6 cellular contexts compared by ENCODE assay signal in the genomic region with DNA sequence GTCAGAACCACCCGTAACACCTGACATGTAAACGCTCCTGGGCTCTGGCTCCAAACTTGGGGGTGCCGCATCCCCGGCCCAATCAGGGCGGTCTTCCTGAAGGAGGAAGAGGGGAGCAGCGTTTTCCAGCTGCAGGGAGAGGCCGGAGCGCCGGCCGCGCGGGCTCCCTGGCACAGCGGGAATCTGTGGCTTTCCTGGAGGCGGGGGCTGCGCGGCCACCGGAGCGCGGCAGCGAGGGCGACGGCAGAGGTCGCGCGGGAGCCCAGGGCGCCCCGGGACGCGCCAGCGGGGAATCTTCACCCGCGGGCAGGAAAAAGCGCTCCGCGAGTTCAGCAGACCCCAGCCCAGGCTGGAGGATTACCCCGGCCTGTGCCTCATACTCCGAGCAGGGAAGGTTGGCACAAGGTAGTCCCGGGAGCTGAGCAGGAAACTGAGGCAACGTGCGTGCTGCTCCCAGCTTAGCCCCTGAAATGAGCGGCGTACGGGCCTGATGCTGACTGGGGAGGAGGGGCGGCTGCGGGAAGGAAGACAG. TPM values are rescaled to one million over a fixed set of nuclear protein-coding genes. Genes with fewer than 3 reads are reported as not detected.
DNase-seq lines count a peak whose midpoint lies in the region; ATAC-seq lines count a peak whose summit lies in the region.

No MANE protein-coding gene starts in this region.

- no peak overlapping the region for H2AK5ac ChIP-seq in mesendoderm (ENCODE audit: low read length)

- H3K27ac ChIP-seq in mesendoderm (ENCODE audit: low read depth, low read length), result no peak overlapping the region

- ATAC-seq in HG02840 (IDR thresholded peaks at IDR 0.05; ENCODE audit: low FRiP score, unreplicated experiment) (peak; percentile 15), HG03342 (IDR thresholded peaks at IDR 0.05; ENCODE audit: unreplicated experiment) (no peak)

- H3K4me3 Mint-ChIP-seq in activated naive CD4-positive, alpha-beta T cell treated with anti-CD3 and anti-CD28 coated beads for 36 hours, result peak overlapping the region; percentile 96

- peak overlapping the region; percentile 49 for H3K4me2 ChIP-seq in mesendoderm (ENCODE audit: low read length)

- peak overlapping the region; percentile 76 for H3K56ac ChIP-seq in mesendoderm (ENCODE audit: low read length)

- no peak overlapping the region for H3K27ac Mint-ChIP-seq in activated naive CD4-positive, alpha-beta T cell treated with anti-CD3 and anti-CD28 coated beads for 36 hours

- H3K4ac ChIP-seq in mesendoderm (ENCODE audit: low read depth, low read length), result no peak overlapping the region

- H4K8ac ChIP-seq in mesendoderm (ENCODE audit: low read depth, low read length), result no peak overlapping the region

- intact Hi-C loops in activated naive CD4-positive, alpha-beta T cell treated with anti-CD3 and anti-CD28 coated beads for 36 hours (cut with micrococcal nuclease), result loop anchor here (1.0 kb wide), 7 partner anchors 16 to 118 kb away; partner anchors contain the start of genes SIAE and SPA17

- H3K27me3 Mint-ChIP-seq in activated naive CD4-positive, alpha-beta T cell treated with anti-CD3 and anti-CD28 coated beads for 36 hours (ENCODE audit: low read depth), result peaks cover 31% of the 10 kb centered on the region

- peaks cover 39% of the 10 kb centered on the region for H3K27me3 ChIP-seq in mesendoderm (ENCODE audit: insufficient read depth, low read length, poor library complexity)

- H3K36me3 ChIP-seq in mesendoderm (ENCODE audit: control insufficient read depth, insufficient read depth, low read length), result peaks cover 1% of the 10 kb centered on the region

- H2BK15ac ChIP-seq in mesendoderm (replicated peaks; ENCODE audit: low read depth), result no peak overlapping the region

- no peaks in the 10 kb centered on the region for H3K79me2 ChIP-seq in mesendoderm (ENCODE audit: control insufficient read depth, insufficient read depth, low read length)

- H3K9me3 Mint-ChIP-seq in activated naive CD4-positive, alpha-beta T cell treated with anti-CD3 and anti-CD28 coated beads for 36 hours, result no peaks in the 10 kb centered on the region

- H3K4me3 ChIP-seq in mesendoderm (ENCODE audit: low read length), result peak overlapping the region; percentile 15

- H3K18ac ChIP-seq in mesendoderm (ENCODE audit: low read length), result no peak overlapping the region

- peak overlapping the region; percentile 63 for H3K9ac ChIP-seq in mesendoderm (ENCODE audit: low read length)

- no peak overlapping the region for H2BK5ac ChIP-seq in mesendoderm (ENCODE audit: low read length)

- peaks cover 2% of the 10 kb centered on the region for H3K36me3 Mint-ChIP-seq in activated naive CD4-positive, alpha-beta T cell treated with anti-CD3 and anti-CD28 coated beads for 36 hours (ENCODE audit: low read depth)

- peaks cover 30% of the 10 kb centered on the region for H3K4me1 Mint-ChIP-seq in activated naive CD4-positive, alpha-beta T cell treated with anti-CD3 and anti-CD28 coated beads for 36 hours (ENCODE audit: low read depth)

- no peak overlapping the region for H2BK120ac ChIP-seq in mesendoderm (ENCODE audit: low read depth, low read length)

- H3K23ac ChIP-seq in mesendoderm (ENCODE audit: low read length), result no peak overlapping the region

- peak; percentile 44 for DNase-seq in ELF-1 (ENCODE audit: low read depth, low spot score)
- peak; percentile 34 for DNase-seq in activated naive CD4-positive, alpha-beta T cell treated with anti-CD3 and anti-CD28 coated beads for 36 hours
- no peak for DNase-seq in mesendoderm
- DNase-seq in NCI-H1436 (lab: John Stamatoyannopoulos, UW), result no peak

- CTCF ChIA-PET in activated naive CD4-positive, alpha-beta T cell treated with anti-CD3 and anti-CD28 coated beads for 36 hours (lab: Charles Lee), result interaction anchor here (0.7 to 6.2 kb wide), 20 partner anchors 9 to 168 kb away, joined by 3 to 83 read pairs (median 8); partner anchors contain the start of genes MSANTD2, SIAE and SPA17

- no peak overlapping the region for H4K5ac ChIP-seq in mesendoderm (ENCODE audit: low read length)

- WGBS in mesendoderm (ENCODE audit: extremely low coverage, insufficient coverage, low lambda C conversion rate), result no CpG with 5 or more reads among the region's 45 CpGs

- H3K79me1 ChIP-seq in mesendoderm (ENCODE audit: low read length), result no peaks in the 10 kb centered on the region

- H3K4me1 ChIP-seq in mesendoderm (ENCODE audit: control insufficient read depth, low read depth, low read length), result peaks cover 3% of the 10 kb centered on the region

RNA-seq across cellular contexts. Expression of gene ESAM, which starts 0.6 kb away (rescaled TPM):
- 1 to 10 TPM; 1.0 to 1.2 TPM for total RNA-seq in activated naive CD4-positive, alpha-beta T cell treated with anti-CD3 and anti-CD28 coated beads for 36 hours
- polyA plus RNA-seq in mesendoderm (2013, experiment 1 of 2), result 0.21 TPM
- 0.14 TPM for polyA plus RNA-seq in mesendoderm (2013, experiment 2 of 2)

RNA-seq across cellular contexts. Expression of gene VSIG2, which starts 10.6 kb away (rescaled TPM):
- total RNA-seq in activated naive CD4-positive, alpha-beta T cell treated with anti-CD3 and anti-CD28 coated beads for 36 hours, result under 1 TPM; 0.20 to 0.29 TPM
- polyA plus RNA-seq in mesendoderm (2013, experiment 1 of 2), result not detected
- polyA plus RNA-seq in mesendoderm (2013, experiment 2 of 2), result 0.07 TPM

RNA-seq across cellular contexts. Expression of gene NRGN, which starts 22.9 kb away (rescaled TPM):
- total RNA-seq in activated naive CD4-positive, alpha-beta T cell treated with anti-CD3 and anti-CD28 coated beads for 36 hours, result 10 to 100 TPM; 10.3 to 10.8 TPM
- 0.42 TPM for polyA plus RNA-seq in mesendoderm (2013, experiment 1 of 2)
- 0.67 TPM for polyA plus RNA-seq in mesendoderm (2013, experiment 2 of 2)

RNA-seq across cellular contexts. Expression of gene MSANTD2, which starts 37.5 kb away (rescaled TPM):
- 1 to 10 TPM; 3.8 to 4.2 TPM for total RNA-seq in activated naive CD4-positive, alpha-beta T cell treated with anti-CD3 and anti-CD28 coated beads for 36 hours
- polyA plus RNA-seq in mesendoderm (2013, experiment 1 of 2), result 10.6 TPM
- 10.4 TPM for polyA plus RNA-seq in mesendoderm (2013, experiment 2 of 2)

Comparison
In these comparisons a context has a peak if more than half of its experiments do, and no peak if none do; other contexts are left out.
1. DNase-seq: peak in ELF-1 (single experiment) and activated naive CD4-positive, alpha-beta T cell treated with anti-CD3 and anti-CD28 coated beads for 36 hours (single experiment); none in mesendoderm (single experiment) and NCI-H1436 (single experiment).